ENCODE assay signal across 8 cellular contexts in genomic region chr5:96936431-96937221, GRCh38. TPM values are rescaled to one million over a fixed set of nuclear protein-coding genes. Genes with fewer than 3 reads are reported as not detected.
DNase-seq lines count a peak whose midpoint lies in the region; ATAC-seq and TF ChIP-seq lines count a peak whose summit lies in the region.

No MANE protein-coding gene starts in this region.

- H3K36me3 Mint-ChIP-seq in type B pancreatic cell, result peaks cover 18% of the 10 kb centered on the region

- H3K36me3 ChIP-seq in Peyer's patch, result no peaks in the 10 kb centered on the region

- peak; percentile 5 for DNase-seq in NCI-H1105 treated with DMSO at 0.1 percent for 48 hours (lab: John Stamatoyannopoulos, UW)
- DNase-seq in NCI-H1105 (lab: John Stamatoyannopoulos, UW), result no peak
- DNase-seq in Peyer's patch, result peak in 2 of 3 donors; percentile 78 to 83
- DNase-seq in activated effector memory CD4-positive, alpha-beta T cell treated with anti-CD3 and anti-CD28 coated beads, Interleukin-2, amount 50 U/mL, for 16 hours, result peak; percentile 81
- DNase-seq in glomerular visceral epithelial cell (ENCODE audit: extremely low spot score), result peak; percentile 39
- DNase-seq in omental fat pad (ENCODE audit: low spot score), result no peak
- no peak for DNase-seq in type B pancreatic cell (ENCODE audit: extremely low spot score, unreplicated experiment)

- peaks cover 0 to 34% (median 14%) of the 10 kb centered on the region in 4 donors for H3K4me1 ChIP-seq in Peyer's patch

- no peak for TF ChIP-seq POLR2A in Peyer's patch (IDR thresholded peaks at IDR 0.05)

- no peaks in the 10 kb centered on the region for H3K27me3 Mint-ChIP-seq in type B pancreatic cell

- peak overlapping the region; percentile 94 to 99 (median 98) for H3K27ac ChIP-seq in Peyer's patch

- no peaks in the 10 kb centered on the region for H3K9me3 ChIP-seq in Peyer's patch

- TF ChIP-seq CTCF in Peyer's patch (IDR thresholded peaks at IDR 0.05) (no peak), omental fat pad (IDR thresholded peaks at IDR 0.05) (no peak), type B pancreatic cell (conservative IDR thresholded peaks at IDR 0.05) (no peak)

- H3K27ac Mint-ChIP-seq in type B pancreatic cell, result peak overlapping the region; percentile 54

- peak overlapping the region; percentile 96 for H3K4me3 Mint-ChIP-seq in type B pancreatic cell

- peak overlapping the region; percentile 69 to 97 (median 85) for H3K4me3 ChIP-seq in Peyer's patch

- H3K27me3 ChIP-seq in Peyer's patch, result no peaks in the 10 kb centered on the region

- H3K4me1 Mint-ChIP-seq in type B pancreatic cell (ENCODE audit: unreplicated experiment), result peaks cover 40% of the 10 kb centered on the region

- H3K9me3 Mint-ChIP-seq in type B pancreatic cell, result no peaks in the 10 kb centered on the region

- ATAC-seq in HG02884 (IDR thresholded peaks at IDR 0.05; ENCODE audit: unreplicated experiment) (peak; percentile 17), omental fat pad (ENCODE audit: low FRiP score) (peak; percentile 15)

RNA-seq across cellular contexts. Expression of gene LNPEP, which starts 0.7 kb away (rescaled TPM):
- total RNA-seq in Peyer's patch (10 to 100 TPM; 28.9 to 64.4 (median 38.5) TPM), omental fat pad (100 to 1,000 TPM in 1 of 4 donors, 10 to 100 TPM in 3; 51.4 to 155 (median 62.8) TPM), type B pancreatic cell (ENCODE audit: low replicate concordance) (20.9 and 38.1 TPM in 2 replicates)

Comparison
In these comparisons a context has a peak if more than half of its experiments do, and no peak if none do; other contexts are left out.
1. DNase-seq: peak in NCI-H1105 treated with DMSO at 0.1 percent for 48 hours (single experiment), Peyer's patch (2 of 3), activated effector memory CD4-positive, alpha-beta T cell treated with anti-CD3 and anti-CD28 coated beads, Interleukin-2, amount 50 U/mL, for 16 hours (single experiment) and glomerular visceral epithelial cell (single experiment); none in NCI-H1105 (single experiment), omental fat pad (single experiment) and type B pancreatic cell (single experiment).